In genomic region chr1:221708987-221709386, GRCh38 we compare ENCODE assay signal across 8 cellular contexts. TPM values are rescaled to one million over a fixed set of nuclear protein-coding genes. Genes with fewer than 3 reads are reported as not detected.
DNase-seq lines count a peak whose midpoint lies in the region; ATAC-seq and TF ChIP-seq lines count a peak whose summit lies in the region.

No MANE protein-coding gene starts in this region.

- peak; percentile 97 for DNase-seq in DMS153 treated with DMSO at 0.1 percent for 48 hours (lab: John Stamatoyannopoulos, UW; ENCODE audit: unreplicated experiment)
- DNase-seq in NCI-H1417 treated with DMSO at 0.1 percent for 48 hours (lab: John Stamatoyannopoulos, UW) = peak; percentile 80
- peak; percentile 20 for DNase-seq in activated B cell treated with CpG ODN at 0.5 μM for 24 hours
- peak; percentile 36 for DNase-seq in epithelial cell of prostate (ENCODE audit: low read depth, low spot score)
- peak; percentile 39 for DNase-seq in occipital lobe (lab: John Stamatoyannopoulos, UW)
- DNase-seq in NCI-H187 treated with DMSO at 0.1 percent for 48 hours (lab: John Stamatoyannopoulos, UW) = no peak
- no peak for DNase-seq in tibial nerve (ENCODE audit: low spot score in 2 of 2)

- peak overlapping the region; percentile 82 for H3K27ac Mint-ChIP-seq in activated B cell treated with CpG ODN at 0.5 μM for 24 hours

- H3K9me3 ChIP-seq in HEK293 (ENCODE audit: control insufficient read depth, insufficient read depth, low read depth, low read length) = no peaks in the 10 kb centered on the region
- H3K9me3 ChIP-seq in tibial nerve = no peaks in the 10 kb centered on the region

- no peak for TF ChIP-seq CTCF in HEK293 (tag by site-specific recombination; IDR thresholded peaks at IDR 0.05)
- no peak for TF ChIP-seq CTCF in activated B cell treated with CpG ODN at 0.5 μM for 24 hours (IDR thresholded peaks at IDR 0.05)
- TF ChIP-seq CTCF in tibial nerve (IDR thresholded peaks at IDR 0.05) = no peak

- 44 to 46% methylated on average over 3 of the region's 3 CpGs for WGBS in tibial nerve, 2 donors

- H3K27me3 ChIP-seq in tibial nerve = no peaks in the 10 kb centered on the region

- H3K4me3 Mint-ChIP-seq in activated B cell treated with CpG ODN at 0.5 μM for 24 hours = peak overlapping the region; percentile 37

- H3K9me3 Mint-ChIP-seq in activated B cell treated with CpG ODN at 0.5 μM for 24 hours = no peaks in the 10 kb centered on the region

- H3K4me3 ChIP-seq in HEK293 (ENCODE audit: low read depth, low read length) (no peak overlapping the region), tibial nerve (no peak overlapping the region)

- H3K4me1 Mint-ChIP-seq in activated B cell treated with CpG ODN at 0.5 μM for 24 hours = peaks cover 60% of the 10 kb centered on the region

- no peak for TF ChIP-seq EP300 in tibial nerve (IDR thresholded peaks at IDR 0.05)

- ATAC-seq in activated B cell treated with CpG ODN at 0.5 μM for 24 hours (ENCODE audit: low read depth) = peak; percentile 32

- no peak for TF ChIP-seq POLR2A in tibial nerve (IDR thresholded peaks at IDR 0.05)

- CTCF ChIA-PET in HEK293 (lab: Yijun Ruan, JAX) (interaction anchor here (0.7 to 1.6 kb wide), 4 partner anchors 35 to 747 kb away, joined by 3 to 4 read pairs (median 3); no protein-coding TSS in a partner anchor), activated B cell treated with CpG ODN at 0.5 μM for 24 hours (lab: Charles Lee) (interaction anchor here (1.7 kb wide), 1 partner anchor 270 kb away, joined by 4 read pairs; no protein-coding TSS in a partner anchor)

- peaks cover 44% of the 10 kb centered on the region for H3K36me3 Mint-ChIP-seq in activated B cell treated with CpG ODN at 0.5 μM for 24 hours (ENCODE audit: low read depth)

- intact Hi-C loops in activated B cell treated with CpG ODN at 0.5 μM for 24 hours (cut with micrococcal nuclease) = loop anchor here (1.0 kb wide), 3 partner anchors 68 to 131 kb away; no protein-coding TSS in a partner anchor

- no peaks in the 10 kb centered on the region for H3K27me3 Mint-ChIP-seq in activated B cell treated with CpG ODN at 0.5 μM for 24 hours

- POLR2A ChIA-PET in HEK293 (lab: Yijun Ruan, JAX) (interaction anchor here (0.7 to 3.4 kb wide), 3 partner anchors 9 to 32 kb away, joined by 6 to 16 read pairs (median 15); partner anchors contain the start of gene DUSP10), activated B cell treated with CpG ODN at 0.5 μM for 24 hours (lab: Charles Lee) (interaction anchor here (0.6 to 5.7 kb wide), 6 partner anchors 11 to 131 kb away, joined by 7 to 50 read pairs (median 7); partner anchors contain the start of gene DUSP10)

- H3K27ac ChIP-seq in HEK293 (ENCODE audit: extremely low read depth, low read depth, low read length) (no peak overlapping the region), epithelial cell of prostate (no peak overlapping the region), tibial nerve (peak overlapping the region in 2 of 4 donors; percentile 20 to 29)

- H3K4me1 ChIP-seq in HEK293 (ENCODE audit: control insufficient read depth, insufficient read depth, low read length) (peaks cover 2% of the 10 kb centered on the region; the same call in 1 of the 2 replicates), tibial nerve (peaks cover 0 to 10% (median 4%) of the 10 kb centered on the region in 4 donors)

- H3K36me3 ChIP-seq in HEK293 (ENCODE audit: control insufficient read depth in 2 of 2, insufficient read depth in 1 of 2, low read length in 2 of 2) (peaks cover 0 to 13% of the 10 kb centered on the region in 2 experiments; a peak in 1 of 3 replicates), tibial nerve (peaks cover 0 to 12% (median 0%) of the 10 kb centered on the region in 3 donors)

TF ChIP-seq in HEK293, 187 proteins besides CTCF, POLR2A, EP300 and RAD21 (continues in another document):
- TF ChIP-seq REST (tag by site-specific recombination; IDR thresholded peaks at IDR 0.05) = no peak
- no peak for TF ChIP-seq ZNF677 (tag by site-specific recombination; IDR thresholded peaks at IDR 0.05)
- TF ChIP-seq ZBTB21 (tag by site-specific recombination; IDR thresholded peaks at IDR 0.05) = peak; percentile 95
- TF ChIP-seq ZNF585B (tag by site-specific recombination; IDR thresholded peaks at IDR 0.05) = no peak
- TF ChIP-seq INSM2 (tag by site-specific recombination; IDR thresholded peaks at IDR 0.05) = 0 out of 2 replicates have a peak, but pooled peaks have one; percentile 30
- no peak for TF ChIP-seq HOXD13 (CRISPR knock-in tag; IDR thresholded peaks at IDR 0.05; ENCODE audit: borderline replicate concordance)
- no peak for TF ChIP-seq ZNF132 (tag by site-specific recombination; IDR thresholded peaks at IDR 0.05; ENCODE audit: borderline replicate concordance)
- TF ChIP-seq ZNF391 (tag by site-specific recombination; IDR thresholded peaks at IDR 0.05; ENCODE audit: borderline replicate concordance, low read depth) = no peak
- peak; percentile 36; the same call in 1 of the 2 replicates for TF ChIP-seq GLIS2 (tag by site-specific recombination; IDR thresholded peaks at IDR 0.05)
- peak; percentile 65 for TF ChIP-seq ZFP69B (tag by site-specific recombination; IDR thresholded peaks at IDR 0.05)
- TF ChIP-seq ZNF362 (tag by site-specific recombination; IDR thresholded peaks at IDR 0.05) = peak; percentile 98
- TF ChIP-seq ZSCAN23 (tag by site-specific recombination; IDR thresholded peaks at IDR 0.05) = 0 out of 2 replicates have a peak, but pooled peaks have one; percentile 32
- TF ChIP-seq ZNF558 (tag by site-specific recombination; IDR thresholded peaks at IDR 0.05) = peak; percentile 74
- TF ChIP-seq ZNF398 (tag by site-specific recombination; IDR thresholded peaks at IDR 0.05) = peak; percentile 95
- TF ChIP-seq MZF1 (tag by site-specific recombination; IDR thresholded peaks at IDR 0.05; ENCODE audit: borderline replicate concordance) = peak; percentile 65
- 0 out of 2 replicates have a peak, but pooled peaks have one; percentile 52 for TF ChIP-seq ZNF561 (tag by site-specific recombination; IDR thresholded peaks at IDR 0.05; ENCODE audit: borderline replicate concordance)

RNA-seq across cellular contexts. Expression of gene DUSP10, which starts 32.9 kb away (rescaled TPM):
- total RNA-seq in activated B cell treated with CpG ODN at 0.5 μM for 24 hours = 36.6 and 39.5 TPM in 2 replicates
- 5.3 TPM for total RNA-seq in occipital lobe
- 1 to 10 TPM; 3.8 to 7.3 (median 4.4) TPM for total RNA-seq in tibial nerve

Comparison
In these comparisons a context has a peak if more than half of its experiments do, and no peak if none do; other contexts are left out.
1. DNase-seq: peak in DMS153 treated with DMSO at 0.1 percent for 48 hours (single experiment), NCI-H1417 treated with DMSO at 0.1 percent for 48 hours (single experiment), activated B cell treated with CpG ODN at 0.5 μM for 24 hours (single experiment), epithelial cell of prostate (single experiment) and occipital lobe (single experiment); none in NCI-H187 treated with DMSO at 0.1 percent for 48 hours (single experiment) and tibial nerve (0 of 2).